ENCODE assay signal across 30 cellular contexts in the genomic region with DNA sequence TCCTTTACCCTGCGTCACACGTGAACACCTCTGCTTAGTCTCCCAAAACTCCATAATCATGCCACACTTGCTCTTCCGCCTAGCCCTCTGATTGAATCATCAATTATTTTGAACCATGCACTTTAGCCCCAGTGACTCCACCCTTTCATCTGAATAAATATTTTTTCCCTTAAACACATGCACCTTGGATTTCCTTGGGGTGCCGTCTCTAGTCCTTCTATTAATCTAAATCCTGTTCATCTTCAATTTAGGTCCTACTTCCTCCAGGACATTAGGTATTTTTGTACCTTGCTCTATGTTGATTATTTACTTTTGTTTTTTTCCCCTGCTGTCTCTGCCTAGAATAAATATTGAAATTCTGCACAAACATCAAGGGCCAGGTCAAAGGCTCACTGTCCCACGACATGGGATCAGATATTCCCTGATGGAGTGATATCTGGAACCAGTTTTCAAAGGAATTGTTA.
"Had no signal": no experiment of that assay in that cellular context is flagged by ENCODE, and none has a peak within 500 bp of the region (broad histone marks: within the 10 kb centered on the region; RNA-seq: fewer than 3 reads in every experiment).

No MANE protein-coding gene starts in this region.

- H3K36me3 Mint-ChIP-seq: immature natural killer cell; neural progenitor cell; stimulated activated memory B cell treated with anti-CD40 and anti-IgM and Interleukin-4, amounts not matched to agents 10 μg/mL and 1 μg/mL and 100 μg/mL, for 72 hours had no signal

- H3K36me3 ChIP-seq: heart left ventricle, lower lobe of right lung, neural progenitor cell, neutrophil, prostate gland, sigmoid colon, tibial nerve, upper lobe of left lung, vagina had no signal

- H3K4me1 Mint-ChIP-seq: immature natural killer cell; naive thymus-derived CD8-positive, alpha-beta T cell; nephron; neural progenitor cell; stimulated activated memory B cell treated with anti-CD40 and anti-IgM and Interleukin-4, amounts not matched to agents 10 μg/mL and 1 μg/mL and 100 μg/mL, for 72 hours; stimulated activated naive CD8-positive, alpha-beta T cell treated with anti-CD3 and anti-CD28 coated beads, Interleukin-15, amount 100 ng/mL, for 72 hours had no signal

- H3K4me3 ChIP-seq: heart left ventricle, lower lobe of right lung, neural progenitor cell, prostate gland, sigmoid colon, smooth muscle cell, tibial nerve, upper lobe of left lung, vagina had no signal

- H3K27me3 ChIP-seq: neutrophil, sigmoid colon, upper lobe of left lung, vagina had no signal

- H3K4me1 ChIP-seq: heart left ventricle, lower lobe of right lung, neural progenitor cell, parathyroid adenoma, prostate gland, sigmoid colon, tibial nerve, upper lobe of left lung, vagina had no signal

- H3K9ac ChIP-seq: neural progenitor cell, parathyroid adenoma had no signal

- DNase-seq: heart left ventricle; hypothalamus; immature natural killer cell; kidney; left ventricle myocardium superior; lower lobe of right lung; mammary epithelial cell; mesenchymal stem cell; naive thymus-derived CD8-positive, alpha-beta T cell; occipital lobe; retina; right cardiac atrium; sigmoid colon; stimulated activated CD4-positive, alpha-beta T cell treated with anti-CD3 and anti-CD28 coated beads, Interleukin-1b, Interleukin-23, amount 100 ng/mL, for 48 hours; stimulated activated CD4-positive, alpha-beta T cell treated with anti-CD3 and anti-CD28 coated beads, Interleukin-2, amount 100 ng/mL, for 48 hours; stimulated activated CD4-positive, alpha-beta T cell treated with anti-CD3 and anti-CD28 coated beads, Interleukin-4, amount 100 ng/mL, for 4 hours; stimulated activated CD8-positive, alpha-beta memory T cell treated with anti-CD3 and anti-CD28 coated beads, Interleukin-4, amount 100 ng/mL, for 48 hours; stimulated activated naive CD4-positive, alpha-beta T cell treated with Interleukin-2 at 50 U/mL for 16 hours; stimulated activated naive CD8-positive, alpha-beta T cell treated with anti-CD3 and anti-CD28 coated beads, Interleukin-15, amount 100 ng/mL, for 72 hours; substantia nigra; upper lobe of left lung had no signal

- H3K27ac ChIP-seq: heart left ventricle, lower lobe of right lung, neural progenitor cell, neutrophil, parathyroid adenoma, prostate gland, sigmoid colon, tibial nerve, upper lobe of left lung, vagina had no signal

- H3K9me3 ChIP-seq: lower lobe of right lung, neutrophil, prostate gland, sigmoid colon, vagina had no signal

- H3K27ac Mint-ChIP-seq: immature natural killer cell; naive thymus-derived CD8-positive, alpha-beta T cell; nephron; neural progenitor cell; stimulated activated memory B cell treated with anti-CD40 and anti-IgM and Interleukin-4, amounts not matched to agents 10 μg/mL and 1 μg/mL and 100 μg/mL, for 72 hours; stimulated activated naive CD8-positive, alpha-beta T cell treated with anti-CD3 and anti-CD28 coated beads, Interleukin-15, amount 100 ng/mL, for 72 hours had no signal

- H3K4me3 Mint-ChIP-seq: immature natural killer cell; naive thymus-derived CD8-positive, alpha-beta T cell; nephron; neural progenitor cell; stimulated activated memory B cell treated with anti-CD40 and anti-IgM and Interleukin-4, amounts not matched to agents 10 μg/mL and 1 μg/mL and 100 μg/mL, for 72 hours; stimulated activated naive CD8-positive, alpha-beta T cell treated with anti-CD3 and anti-CD28 coated beads, Interleukin-15, amount 100 ng/mL, for 72 hours had no signal
